Comparison of ENCODE assay signal across 15 cellular contexts in the genomic region with DNA sequence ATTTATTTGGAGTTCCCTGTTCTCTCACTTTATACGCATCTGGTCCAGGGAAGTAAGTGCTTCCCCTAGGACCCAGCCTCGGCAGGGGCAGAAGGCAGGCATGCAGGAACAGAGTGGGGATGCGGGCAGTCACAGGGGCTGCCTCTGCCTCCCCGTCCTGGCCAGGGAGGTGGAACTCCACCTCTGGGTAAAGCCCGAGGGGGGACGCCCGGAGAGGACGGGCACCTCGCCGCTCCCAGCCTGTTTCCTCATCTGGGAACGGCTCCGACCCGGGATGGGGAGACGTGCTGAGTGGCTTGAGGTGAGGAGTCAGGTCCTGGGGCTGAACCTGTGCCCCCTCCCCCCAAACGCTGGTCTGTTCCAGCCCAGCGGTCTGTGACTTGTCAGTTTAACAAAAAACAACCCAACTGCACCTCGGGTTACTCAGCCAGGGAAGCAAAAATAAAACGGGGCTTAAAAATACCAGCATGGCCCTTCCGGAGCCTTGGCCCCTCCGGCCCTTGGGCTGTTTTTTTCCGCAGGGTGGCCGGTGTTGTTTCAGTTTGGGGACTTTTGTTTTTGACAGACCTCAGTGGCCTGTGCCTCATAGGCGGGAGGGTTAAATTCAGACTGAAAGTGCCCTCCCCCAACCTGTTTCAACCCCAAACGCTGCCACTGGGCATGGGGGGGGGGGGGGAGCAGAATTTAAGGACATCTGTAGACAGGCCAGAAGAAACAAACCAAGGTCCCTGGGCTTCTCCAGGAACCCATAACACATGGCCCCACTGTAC. TPM values are rescaled to one million over a fixed set of nuclear protein-coding genes. Genes with fewer than 3 reads are reported as not detected.
DNase-seq lines count a peak whose midpoint lies in the region; ATAC-seq and TF ChIP-seq lines count a peak whose summit lies in the region.
"Had no signal": no experiment of that assay in that cellular context is flagged by ENCODE, and none has a peak within 500 bp of the region (broad histone marks: within the 10 kb centered on the region; RNA-seq: fewer than 3 reads in every experiment).

No MANE protein-coding gene starts in this region.

- CTCF ChIA-PET in HEK293 (lab: Yijun Ruan, JAX): interaction anchor here (1.1 kb wide), 1 partner anchor 102 kb away, joined by 3 read pairs; no protein-coding TSS in a partner anchor
- CTCF ChIA-PET in activated CD4-positive, alpha-beta T cell treated with anti-CD3 and anti-CD28 coated beads for 36 hours (lab: Charles Lee): no interaction called here

- DNase-seq in activated naive CD8-positive, alpha-beta T cell treated with anti-CD3 and anti-CD28 coated beads, Interleukin-2, amount 50 U/mL, for 24 hours: no peak
- DNase-seq in activated naive CD8-positive, alpha-beta T cell treated with anti-CD3 and anti-CD28 coated beads for 36 hours: no peak
- DNase-seq in stimulated activated naive B cell treated with anti-CD40 and anti-IgM and Interleukin-4, amounts not matched to agents 10 μg/mL and 1 μg/mL and 100 μg/mL, for 72 hours: peak; percentile 75
- no peak for DNase-seq in activated CD4-positive, alpha-beta T cell treated with anti-CD3 and anti-CD28 coated beads, Interleukin-2, amount 50 U/mL, for 48 hours
- no peak for DNase-seq in adrenal gland
- DNase-seq in activated CD4-positive, alpha-beta T cell treated with anti-CD3 and anti-CD28 coated beads for 36 hours: no peak
- DNase-seq: activated CD8-positive, alpha-beta memory T cell treated with anti-CD3 and anti-CD28 coated beads, Interleukin-2, amount 50 U/mL, for 48 hours; aorta; Caco-2; gastrocnemius medialis; H9 had no signal

- H3K36me3 ChIP-seq in HEK293 (ENCODE audit: control insufficient read depth in 2 of 2, insufficient read depth in 1 of 2, low read length in 2 of 2) (peaks cover 8 to 65% of the 10 kb centered on the region in 2 experiments; a peak in 2 of 3 replicates), adrenal gland (replicated peaks in 1 of 2) (peaks cover 0 to 5% of the 10 kb centered on the region in 2 donors)

- no peaks in the 10 kb centered on the region for H3K27me3 Mint-ChIP-seq in activated naive CD8-positive, alpha-beta T cell treated with anti-CD3 and anti-CD28 coated beads, Interleukin-2, amount 50 U/mL, for 24 hours
- no peaks in the 10 kb centered on the region for H3K27me3 Mint-ChIP-seq in activated naive CD8-positive, alpha-beta T cell treated with anti-CD3 and anti-CD28 coated beads for 36 hours
- H3K27me3 Mint-ChIP-seq in stimulated activated naive B cell treated with anti-CD40 and anti-IgM and Interleukin-4, amounts not matched to agents 10 μg/mL and 1 μg/mL and 100 μg/mL, for 72 hours: no peaks in the 10 kb centered on the region
- H3K27me3 Mint-ChIP-seq in activated CD4-positive, alpha-beta T cell treated with anti-CD3 and anti-CD28 coated beads for 36 hours: no peaks in the 10 kb centered on the region

- WGBS in adrenal gland, 4 donors: 88 to 92% (median 91%) methylated on average over 11 to 24 of the region's 24 CpGs

- peaks cover 6% of the 10 kb centered on the region for H3K36me3 Mint-ChIP-seq in activated naive CD8-positive, alpha-beta T cell treated with anti-CD3 and anti-CD28 coated beads, Interleukin-2, amount 50 U/mL, for 24 hours (ENCODE audit: low read depth)
- peaks cover 8% of the 10 kb centered on the region for H3K36me3 Mint-ChIP-seq in activated naive CD8-positive, alpha-beta T cell treated with anti-CD3 and anti-CD28 coated beads for 36 hours
- H3K36me3 Mint-ChIP-seq in stimulated activated naive B cell treated with anti-CD40 and anti-IgM and Interleukin-4, amounts not matched to agents 10 μg/mL and 1 μg/mL and 100 μg/mL, for 72 hours: peaks cover 41% of the 10 kb centered on the region in 2 donors
- H3K36me3 Mint-ChIP-seq in activated CD4-positive, alpha-beta T cell treated with anti-CD3 and anti-CD28 coated beads for 36 hours (ENCODE audit: low read depth): peaks cover 20% of the 10 kb centered on the region

- peak overlapping the region; percentile 43 for H3K27ac Mint-ChIP-seq in activated naive CD8-positive, alpha-beta T cell treated with anti-CD3 and anti-CD28 coated beads, Interleukin-2, amount 50 U/mL, for 24 hours
- H3K27ac Mint-ChIP-seq in activated naive CD8-positive, alpha-beta T cell treated with anti-CD3 and anti-CD28 coated beads for 36 hours: no peak overlapping the region
- peak overlapping the region; percentile 98 for H3K27ac Mint-ChIP-seq in stimulated activated naive B cell treated with anti-CD40 and anti-IgM and Interleukin-4, amounts not matched to agents 10 μg/mL and 1 μg/mL and 100 μg/mL, for 72 hours
- H3K27ac Mint-ChIP-seq in activated CD4-positive, alpha-beta T cell treated with anti-CD3 and anti-CD28 coated beads for 36 hours: no peak overlapping the region

- intact Hi-C loops in adrenal gland (cut with DNase I): no loop called here
- intact Hi-C loops in activated CD4-positive, alpha-beta T cell treated with anti-CD3 and anti-CD28 coated beads for 36 hours (cut with DNase I, micrococcal nuclease): no loop called here

- H3K9me3 ChIP-seq in HEK293 (ENCODE audit: control insufficient read depth, insufficient read depth, low read depth, low read length) (no peaks in the 10 kb centered on the region), adrenal gland (replicated peaks in 1 of 3) (no peaks in the 10 kb centered on the region)
- H3K9me3 ChIP-seq: Caco-2, gastrocnemius medialis, tibial nerve had no signal

- H3K4me1 ChIP-seq in HEK293 (ENCODE audit: control insufficient read depth, insufficient read depth, low read length): peaks cover 3% of the 10 kb centered on the region; the same call in 1 of the 2 replicates
- H3K4me1 ChIP-seq in adrenal gland (replicated peaks in 1 of 2): peaks cover 10 to 13% of the 10 kb centered on the region in 2 donors
- H3K4me1 ChIP-seq: Caco-2 had no signal

- no peak overlapping the region for H3K27ac ChIP-seq in HEK293 (ENCODE audit: extremely low read depth, low read depth, low read length)
- H3K27ac ChIP-seq in adrenal gland: no peak overlapping the region
- H3K27ac ChIP-seq: 22Rv1, gastrocnemius medialis had no signal

- POLR2A ChIA-PET in HEK293 (lab: Yijun Ruan, JAX): no interaction called here
- POLR2A ChIA-PET in activated CD4-positive, alpha-beta T cell treated with anti-CD3 and anti-CD28 coated beads for 36 hours (lab: Charles Lee): interaction anchor here (0.6 to 1.1 kb wide), 2 partner anchors 208 to 249 kb away, joined by 3 read pairs; no protein-coding TSS in a partner anchor

- H3K4me3 ChIP-seq in HEK293 (ENCODE audit: low read depth, low read length) (no peak overlapping the region), adrenal gland (no peak overlapping the region)
- H3K4me3 ChIP-seq: gastrocnemius medialis, tibial nerve had no signal

- H3K4me1 Mint-ChIP-seq in activated naive CD8-positive, alpha-beta T cell treated with anti-CD3 and anti-CD28 coated beads, Interleukin-2, amount 50 U/mL, for 24 hours: peaks cover 34% of the 10 kb centered on the region
- H3K4me1 Mint-ChIP-seq in activated naive CD8-positive, alpha-beta T cell treated with anti-CD3 and anti-CD28 coated beads for 36 hours: peaks cover 23% of the 10 kb centered on the region
- H3K4me1 Mint-ChIP-seq in stimulated activated naive B cell treated with anti-CD40 and anti-IgM and Interleukin-4, amounts not matched to agents 10 μg/mL and 1 μg/mL and 100 μg/mL, for 72 hours: peaks cover 40 to 67% of the 10 kb centered on the region in 2 donors
- H3K4me1 Mint-ChIP-seq in activated CD4-positive, alpha-beta T cell treated with anti-CD3 and anti-CD28 coated beads for 36 hours: peaks cover 32% of the 10 kb centered on the region

- ATAC-seq in activated naive CD8-positive, alpha-beta T cell treated with anti-CD3 and anti-CD28 coated beads, Interleukin-2, amount 50 U/mL, for 24 hours: no peak
- ATAC-seq in stimulated activated naive B cell treated with anti-CD40 and anti-IgM and Interleukin-4, amounts not matched to agents 10 μg/mL and 1 μg/mL and 100 μg/mL, for 72 hours (replicated peaks): peak; percentile 40 to 44
- ATAC-seq in activated CD4-positive, alpha-beta T cell treated with anti-CD3 and anti-CD28 coated beads for 36 hours: no peak
- ATAC-seq: gastrocnemius medialis had no signal

- H3K9me3 Mint-ChIP-seq in activated naive CD8-positive, alpha-beta T cell treated with anti-CD3 and anti-CD28 coated beads, Interleukin-2, amount 50 U/mL, for 24 hours: no peaks in the 10 kb centered on the region
- no peaks in the 10 kb centered on the region for H3K9me3 Mint-ChIP-seq in activated naive CD8-positive, alpha-beta T cell treated with anti-CD3 and anti-CD28 coated beads for 36 hours
- no peaks in the 10 kb centered on the region for H3K9me3 Mint-ChIP-seq in stimulated activated naive B cell treated with anti-CD40 and anti-IgM and Interleukin-4, amounts not matched to agents 10 μg/mL and 1 μg/mL and 100 μg/mL, for 72 hours
- no peaks in the 10 kb centered on the region for H3K9me3 Mint-ChIP-seq in activated CD4-positive, alpha-beta T cell treated with anti-CD3 and anti-CD28 coated beads for 36 hours (ENCODE audit: low read depth)

- H3K27me3 ChIP-seq in adrenal gland: no peaks in the 10 kb centered on the region
- H3K27me3 ChIP-seq: gastrocnemius medialis, tibial nerve had no signal

- no peak overlapping the region for H3K4me3 Mint-ChIP-seq in activated naive CD8-positive, alpha-beta T cell treated with anti-CD3 and anti-CD28 coated beads, Interleukin-2, amount 50 U/mL, for 24 hours
- H3K4me3 Mint-ChIP-seq in activated naive CD8-positive, alpha-beta T cell treated with anti-CD3 and anti-CD28 coated beads for 36 hours: no peak overlapping the region
- peak overlapping the region; percentile 93 to 99 for H3K4me3 Mint-ChIP-seq in stimulated activated naive B cell treated with anti-CD40 and anti-IgM and Interleukin-4, amounts not matched to agents 10 μg/mL and 1 μg/mL and 100 μg/mL, for 72 hours
- no peak overlapping the region for H3K4me3 Mint-ChIP-seq in activated CD4-positive, alpha-beta T cell treated with anti-CD3 and anti-CD28 coated beads for 36 hours

- TF ChIP-seq CTCF in HEK293 (tag by site-specific recombination; IDR thresholded peaks at IDR 0.05) (no peak), adrenal gland (IDR thresholded peaks at IDR 0.05) (no peak)

- TF ChIP-seq POLR2A in Raji (IDR thresholded peaks at IDR 0.05; ENCODE audit: insufficient read depth, low read depth, low read length): peak; percentile 39; the same call in 1 of the 2 replicates
- no peak for TF ChIP-seq POLR2A in adrenal gland (IDR thresholded peaks at IDR 0.05)

RNA-seq across cellular contexts. Expression of a gene that starts 4.1 kb away (rescaled TPM):
- total RNA-seq in activated naive CD8-positive, alpha-beta T cell treated with anti-CD3 and anti-CD28 coated beads for 36 hours: 100 to 1,000 TPM; 106 TPM
- 10 to 100 TPM; 23.8 to 96.0 (median 44.4) TPM for total RNA-seq in adrenal gland
- polyA plus RNA-seq in adrenal gland: 10 to 100 TPM in 2 of 3 donors, 1 to 10 TPM in 1; 8.5 to 45.1 (median 44.2) TPM
- total RNA-seq in activated CD4-positive, alpha-beta T cell treated with anti-CD3 and anti-CD28 coated beads for 36 hours: 100 to 1,000 TPM; 115 to 133 TPM

RNA-seq across cellular contexts. Expression of a gene that starts 43.1 kb away (rescaled TPM):
- 100 to 1,000 TPM; 229 to 244 TPM for total RNA-seq in activated naive CD8-positive, alpha-beta T cell treated with anti-CD3 and anti-CD28 coated beads for 36 hours
- total RNA-seq in adrenal gland: 100 to 1,000 TPM in 5 of 8 donors, 10 to 100 TPM in 3; 47.1 to 336 (median 240) TPM
- 100 to 1,000 TPM in 1 of 3 donors, 10 to 100 TPM in 2; 91.7 to 122 (median 96.9) TPM for polyA plus RNA-seq in adrenal gland
- total RNA-seq in activated CD4-positive, alpha-beta T cell treated with anti-CD3 and anti-CD28 coated beads for 36 hours: 100 to 1,000 TPM; 152 to 226 TPM

RNA-seq across cellular contexts. Expression of a gene that starts 55.7 kb away (rescaled TPM):
- total RNA-seq in activated naive CD8-positive, alpha-beta T cell treated with anti-CD3 and anti-CD28 coated beads for 36 hours: 100 to 1,000 TPM; 111 to 117 TPM
- total RNA-seq in adrenal gland: 100 to 1,000 TPM in 4 of 8 donors, 10 to 100 TPM in 4; 60.6 to 144 (median 97.2) TPM
- polyA plus RNA-seq in adrenal gland: 100 to 1,000 TPM in 1 of 3 donors, 10 to 100 TPM in 1, 1 to 10 TPM in 1; 3.5 to 221 (median 95.8) TPM
- total RNA-seq in activated CD4-positive, alpha-beta T cell treated with anti-CD3 and anti-CD28 coated beads for 36 hours: 10 to 100 TPM; 68.9 to 87.5 TPM

Comparison
In these comparisons a context has a peak if more than half of its experiments do, and no peak if none do; other contexts are left out.
1. H3K27ac Mint-ChIP-seq: peak in activated naive CD8-positive, alpha-beta T cell treated with anti-CD3 and anti-CD28 coated beads, Interleukin-2, amount 50 U/mL, for 24 hours (single experiment) and stimulated activated naive B cell treated with anti-CD40 and anti-IgM and Interleukin-4, amounts not matched to agents 10 μg/mL and 1 μg/mL and 100 μg/mL, for 72 hours (single experiment); none in activated naive CD8-positive, alpha-beta T cell treated with anti-CD3 and anti-CD28 coated beads for 36 hours (single experiment) and activated CD4-positive, alpha-beta T cell treated with anti-CD3 and anti-CD28 coated beads for 36 hours (single experiment).
2. ATAC-seq: peak in stimulated activated naive B cell treated with anti-CD40 and anti-IgM and Interleukin-4, amounts not matched to agents 10 μg/mL and 1 μg/mL and 100 μg/mL, for 72 hours (2 of 2); none in activated naive CD8-positive, alpha-beta T cell treated with anti-CD3 and anti-CD28 coated beads, Interleukin-2, amount 50 U/mL, for 24 hours (single experiment) and activated CD4-positive, alpha-beta T cell treated with anti-CD3 and anti-CD28 coated beads for 36 hours (single experiment).
3. H3K4me3 Mint-ChIP-seq: peak in stimulated activated naive B cell treated with anti-CD40 and anti-IgM and Interleukin-4, amounts not matched to agents 10 μg/mL and 1 μg/mL and 100 μg/mL, for 72 hours (2 of 2); none in activated naive CD8-positive, alpha-beta T cell treated with anti-CD3 and anti-CD28 coated beads, Interleukin-2, amount 50 U/mL, for 24 hours (single experiment), activated naive CD8-positive, alpha-beta T cell treated with anti-CD3 and anti-CD28 coated beads for 36 hours (single experiment) and activated CD4-positive, alpha-beta T cell treated with anti-CD3 and anti-CD28 coated beads for 36 hours (single experiment).